16 cellular contexts compared by ENCODE assay signal in genomic region chr17:42061641-42062487, GRCh38. TPM values are rescaled to one million over a fixed set of nuclear protein-coding genes. Genes with fewer than 3 reads are reported as not detected.
A peak's percentile ranks its signal among the peaks of the same experiment; 100 is the strongest.
DNase-seq lines count a peak whose midpoint lies in the region; ATAC-seq and TF ChIP-seq lines count a peak whose summit lies in the region.
"Had no signal": no experiment of that assay in that cellular context is flagged by ENCODE, and none has a peak within 500 bp of the region (broad histone marks: within the 10 kb centered on the region; RNA-seq: fewer than 3 reads in every experiment).

No MANE protein-coding gene starts in this region.

- H3K4me2 ChIP-seq in GM23338 = no peak overlapping the region
- H3K4me2 ChIP-seq in neural progenitor cell = no peak overlapping the region
- H3K4me2 ChIP-seq: PC-9 had no signal

- H3K9me3 Mint-ChIP-seq in GM23338 (no peaks in the 10 kb centered on the region), neural progenitor cell (no peaks in the 10 kb centered on the region)
- H3K9me3 Mint-ChIP-seq in activated T-helper 17 cell treated with anti-CD3 and anti-CD28 coated beads, Interleukin-2, amount 50 U/mL, for 72 hours = no peaks in the 10 kb centered on the region
- H3K9me3 Mint-ChIP-seq: CD8-positive, alpha-beta memory T cell; T-helper 1 cell treated with Interleukin-12 subunit alpha and Interleukin-12 subunit beta and Interleukin-4 antibody, amounts not matched to agents 30 μg/mL and 1 μg/mL, for 36 hours had no signal

- intact Hi-C loops in left ventricle myocardium superior (cut with micrococcal nuclease) = no loop called here

- H3K79me2 ChIP-seq in GM23338 (replicated peaks; ENCODE audit: insufficient read depth) (no peaks in the 10 kb centered on the region), neural progenitor cell (ENCODE audit: low read depth) (no peaks in the 10 kb centered on the region)

- H3K27ac ChIP-seq in GM23338 (ENCODE audit: low read depth) = no peak overlapping the region
- H3K27ac ChIP-seq in neural progenitor cell = no peak overlapping the region
- H3K27ac ChIP-seq: PC-9 had no signal

- H3K4me3 Mint-ChIP-seq in GM23338 (no peak overlapping the region), neural progenitor cell (no peak overlapping the region)
- H3K4me3 Mint-ChIP-seq in activated T-helper 17 cell treated with anti-CD3 and anti-CD28 coated beads, Interleukin-2, amount 50 U/mL, for 72 hours = no peak overlapping the region
- H3K4me3 Mint-ChIP-seq: B cell; CD8-positive, alpha-beta memory T cell; T-helper 1 cell treated with Interleukin-12 subunit alpha and Interleukin-12 subunit beta and Interleukin-4 antibody, amounts not matched to agents 30 μg/mL and 1 μg/mL, for 36 hours had no signal

- H3K4me1 Mint-ChIP-seq in GM23338 = peaks cover 28% of the 10 kb centered on the region
- H3K4me1 Mint-ChIP-seq in neural progenitor cell = peaks cover 34% of the 10 kb centered on the region
- H3K4me1 Mint-ChIP-seq in activated T-helper 17 cell treated with anti-CD3 and anti-CD28 coated beads, Interleukin-2, amount 50 U/mL, for 72 hours = no peaks in the 10 kb centered on the region

- H3K9me3 ChIP-seq in neural progenitor cell (ENCODE audit: low read depth) = no peaks in the 10 kb centered on the region

- no peaks in the 10 kb centered on the region for H3K36me3 ChIP-seq in GM23338 (ENCODE audit: insufficient read depth)
- H3K36me3 ChIP-seq in neural progenitor cell = no peaks in the 10 kb centered on the region

- H4K20me1 ChIP-seq in GM23338 (replicated peaks; ENCODE audit: insufficient read depth) = no peaks in the 10 kb centered on the region
- H4K20me1 ChIP-seq in neural progenitor cell (ENCODE audit: low read depth) = no peaks in the 10 kb centered on the region

- H3K27ac Mint-ChIP-seq in GM23338 (no peak overlapping the region), neural progenitor cell (peak overlapping the region; percentile 37)
- no peak overlapping the region for H3K27ac Mint-ChIP-seq in activated T-helper 17 cell treated with anti-CD3 and anti-CD28 coated beads, Interleukin-2, amount 50 U/mL, for 72 hours
- H3K27ac Mint-ChIP-seq: B cell; T-helper 1 cell treated with Interleukin-12 subunit alpha and Interleukin-12 subunit beta and Interleukin-4 antibody, amounts not matched to agents 30 μg/mL and 1 μg/mL, for 36 hours had no signal

- no peak overlapping the region for H3K9ac ChIP-seq in neural progenitor cell

- 0 out of 2 replicates have a peak, but pooled peaks cover 3% of the 10 kb centered on the region for H3F3A ChIP-seq in GM23338 (replicated peaks; ENCODE audit: low read depth)
- H3F3A ChIP-seq in neural progenitor cell (ENCODE audit: low read depth) = no peaks in the 10 kb centered on the region

- no peak overlapping the region; the same call in 1 of the 2 replicates for H2AFZ ChIP-seq in GM23338
- H2AFZ ChIP-seq in neural progenitor cell (replicated peaks) = no peak overlapping the region
- H2AFZ ChIP-seq: PC-9 had no signal

- H3K4me1 ChIP-seq in GM23338 (ENCODE audit: insufficient read depth) = peaks cover 10% of the 10 kb centered on the region; the same call in 1 of the 2 replicates
- H3K4me1 ChIP-seq in neural progenitor cell = peaks cover 20% of the 10 kb centered on the region

- no peak for TF ChIP-seq CTCF in GM23338 (conservative IDR thresholded peaks at IDR 0.05; ENCODE audit: low read depth in 2 of 2)
- TF ChIP-seq CTCF in neural progenitor cell (IDR thresholded peaks at IDR 0.05) = no peak

- H3K27me3 ChIP-seq in GM23338 (ENCODE audit: insufficient read depth) (no peaks in the 10 kb centered on the region), neural progenitor cell (no peaks in the 10 kb centered on the region)

- H3K27me3 Mint-ChIP-seq in GM23338 (ENCODE audit: insufficient read depth, low read depth, poor library complexity) = peaks cover 12% of the 10 kb centered on the region
- H3K27me3 Mint-ChIP-seq in neural progenitor cell (ENCODE audit: insufficient read depth, low read depth) = peaks cover 10% of the 10 kb centered on the region
- peaks cover 11% of the 10 kb centered on the region for H3K27me3 Mint-ChIP-seq in activated T-helper 17 cell treated with anti-CD3 and anti-CD28 coated beads, Interleukin-2, amount 50 U/mL, for 72 hours
- H3K27me3 Mint-ChIP-seq: B cell had no signal

- H3K9me2 ChIP-seq in GM23338 (ENCODE audit: insufficient read depth) = no peaks in the 10 kb centered on the region

- H3K4me3 ChIP-seq in GM23338 = no peak overlapping the region
- no peak overlapping the region for H3K4me3 ChIP-seq in neural progenitor cell
- H3K4me3 ChIP-seq: PC-9 had no signal

- no peaks in the 10 kb centered on the region; the same call in 2 of the 3 replicates for H3K36me3 Mint-ChIP-seq in GM23338 (ENCODE audit: low read depth)
- H3K36me3 Mint-ChIP-seq in neural progenitor cell = no peaks in the 10 kb centered on the region
- H3K36me3 Mint-ChIP-seq in activated T-helper 17 cell treated with anti-CD3 and anti-CD28 coated beads, Interleukin-2, amount 50 U/mL, for 72 hours (ENCODE audit: low read depth) = no peaks in the 10 kb centered on the region
- H3K36me3 Mint-ChIP-seq: CD8-positive, alpha-beta memory T cell had no signal

- ATAC-seq in GM23338 = peak; percentile 50
- ATAC-seq in activated T-helper 17 cell treated with anti-CD3 and anti-CD28 coated beads, Interleukin-2, amount 50 U/mL, for 72 hours (replicated peaks) = no peak
- no peak for ATAC-seq in GM19397 (IDR thresholded peaks at IDR 0.05; ENCODE audit: unreplicated experiment)
- no peak for ATAC-seq in left ventricle myocardium superior

- no peak for DNase-seq in GM23338 (ENCODE audit: low spot score)
- peak; percentile 14 for DNase-seq in NCI-H146 (lab: John Stamatoyannopoulos, UW)
- peak; percentile 43 for DNase-seq in RPMI8226
- DNase-seq in neural progenitor cell (ENCODE audit: low spot score) = no peak
- no peak for DNase-seq in left ventricle myocardium superior
- DNase-seq in kidney glomerular epithelial cell (lab: John Stamatoyannopoulos, UW) = no peak
- DNase-seq: CD8-positive, alpha-beta memory T cell; NCI-H1436 treated with DMSO at 0.1 percent for 48 hours; NK-92 treated with Interleukin-12 subunit alpha and Interleukin-12 subunit beta, amount 100 ng/mL, for 24 hours; PC-9; Right ventricle myocardium superior had no signal

TF ChIP-seq in GM23338, 12 proteins besides CTCF, POLR2A, EP300 and RAD21 (continues in another document):
- TF ChIP-seq EZH2 (IDR thresholded peaks at IDR 0.05; ENCODE audit: low read depth, unreplicated experiment) (no peak), EZH2phosphoT487 (IDR thresholded peaks at IDR 0.05; ENCODE audit: unreplicated experiment) (no peak), ZNF114 (CRISPR knock-in tag; IDR thresholded peaks at IDR 0.05) (no peak), CREB1 (CRISPR knock-in tag; IDR thresholded peaks at IDR 0.05; ENCODE audit: low read depth) (no peak)
- TF ChIP-seq, protein P1, sequence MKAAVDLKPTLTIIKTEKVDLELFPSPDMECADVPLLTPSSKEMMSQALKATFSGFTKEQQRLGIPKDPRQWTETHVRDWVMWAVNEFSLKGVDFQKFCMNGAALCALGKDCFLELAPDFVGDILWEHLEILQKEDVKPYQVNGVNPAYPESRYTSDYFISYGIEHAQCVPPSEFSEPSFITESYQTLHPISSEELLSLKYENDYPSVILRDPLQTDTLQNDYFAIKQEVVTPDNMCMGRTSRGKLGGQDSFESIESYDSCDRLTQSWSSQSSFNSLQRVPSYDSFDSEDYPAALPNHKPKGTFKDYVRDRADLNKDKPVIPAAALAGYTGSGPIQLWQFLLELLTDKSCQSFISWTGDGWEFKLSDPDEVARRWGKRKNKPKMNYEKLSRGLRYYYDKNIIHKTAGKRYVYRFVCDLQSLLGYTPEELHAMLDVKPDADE (IDR thresholded peaks at IDR 0.05) = no peak

RNA-seq across cellular contexts. Expression of gene C17orf113, which starts 11.5 kb away (rescaled TPM):
- 1.8 and 2.1 TPM in 2 replicates for total RNA-seq in GM23338 (2014; rRNA removed; shearing (Covaris generic))
- 0.29 and 0.38 TPM in 2 replicates for polyA plus RNA-seq in GM23338 (2016; fragmentation: Nextera tagmentation; extraction: Ambion mirVana)
- total RNA-seq in neural progenitor cell (ENCODE audit: low replicate concordance) (2.2 and 5.5 TPM in 2 replicates), left ventricle myocardium superior (0.52 TPM)
- total RNA-seq in activated T-helper 17 cell treated with anti-CD3 and anti-CD28 coated beads, Interleukin-2, amount 50 U/mL, for 72 hours = under 1 TPM; 0.06 to 0.32 TPM

RNA-seq across cellular contexts. Expression of gene ZNF385C, which starts 36.4 kb away (rescaled TPM):
- total RNA-seq in GM23338 (2014; rRNA removed; shearing (Covaris generic)) = 1.9 and 4.6 TPM in 2 replicates
- polyA plus RNA-seq in GM23338 (2016; fragmentation: Nextera tagmentation; extraction: Ambion mirVana) = 2.5 and 3.1 TPM in 2 replicates
- total RNA-seq in neural progenitor cell (ENCODE audit: low replicate concordance) (5.0 and 7.5 TPM in 2 replicates), left ventricle myocardium superior (0.20 TPM)
- total RNA-seq in activated T-helper 17 cell treated with anti-CD3 and anti-CD28 coated beads, Interleukin-2, amount 50 U/mL, for 72 hours = under 1 TPM; 0.15 to 0.48 TPM
- total RNA-seq: CD8-positive, alpha-beta memory T cell; HT1080 had no signal
- polyA plus RNA-seq: CD8-positive, alpha-beta memory T cell had no signal

RNA-seq across cellular contexts. Expression of gene NKIRAS2, which starts 42.0 kb away (rescaled TPM):
- 42.5 and 52.9 TPM in 2 replicates for total RNA-seq in GM23338 (2014; rRNA removed; shearing (Covaris generic))
- polyA plus RNA-seq in GM23338 (2016; fragmentation: Nextera tagmentation; extraction: Ambion mirVana) = 31.3 and 31.7 TPM in 2 replicates
- total RNA-seq in neural progenitor cell (ENCODE audit: low replicate concordance) (23.7 and 50.1 TPM in 2 replicates), left ventricle myocardium superior (44.8 TPM)
- 10 to 100 TPM; 12.0 to 14.9 TPM for total RNA-seq in activated T-helper 17 cell treated with anti-CD3 and anti-CD28 coated beads, Interleukin-2, amount 50 U/mL, for 72 hours

RNA-seq across cellular contexts. Expression of gene DNAJC7, which starts 44.6 kb away (rescaled TPM):
- 119 and 139 TPM in 2 replicates for total RNA-seq in GM23338 (2014; rRNA removed; shearing (Covaris generic))
- polyA plus RNA-seq in GM23338 (2016; fragmentation: Nextera tagmentation; extraction: Ambion mirVana) = 136 and 141 TPM in 2 replicates
- total RNA-seq in neural progenitor cell (ENCODE audit: low replicate concordance) (80.7 and 92.5 TPM in 2 replicates), left ventricle myocardium superior (76.6 TPM)
- 100 to 1,000 TPM in 1 of 2 donors, 10 to 100 TPM in 1; 79.5 to 118 TPM for total RNA-seq in activated T-helper 17 cell treated with anti-CD3 and anti-CD28 coated beads, Interleukin-2, amount 50 U/mL, for 72 hours

RNA-seq across cellular contexts. Expression of gene DHX58, which starts 50.6 kb away (rescaled TPM):
- 4.1 and 10.5 TPM in 2 replicates for total RNA-seq in GM23338 (2014; rRNA removed; shearing (Covaris generic))
- polyA plus RNA-seq in GM23338 (2016; fragmentation: Nextera tagmentation; extraction: Ambion mirVana) = 5.4 and 6.6 TPM in 2 replicates
- total RNA-seq in neural progenitor cell (ENCODE audit: low replicate concordance) = 0.12 TPM in 1 of 2 replicates, not detected in the other
- 10 to 100 TPM; 12.0 to 19.1 TPM for total RNA-seq in activated T-helper 17 cell treated with anti-CD3 and anti-CD28 coated beads, Interleukin-2, amount 50 U/mL, for 72 hours
- 3.8 TPM for total RNA-seq in left ventricle myocardium superior

Comparison
In these comparisons a context has a peak if more than half of its experiments do, and no peak if none do; other contexts are left out.
1. DNase-seq: peak in NCI-H146 (single experiment) and RPMI8226 (single experiment); none in GM23338 (single experiment), neural progenitor cell (single experiment), left ventricle myocardium superior (single experiment) and kidney glomerular epithelial cell (single experiment).